ENCODE assay signal across 21 cellular contexts in the genomic region with DNA sequence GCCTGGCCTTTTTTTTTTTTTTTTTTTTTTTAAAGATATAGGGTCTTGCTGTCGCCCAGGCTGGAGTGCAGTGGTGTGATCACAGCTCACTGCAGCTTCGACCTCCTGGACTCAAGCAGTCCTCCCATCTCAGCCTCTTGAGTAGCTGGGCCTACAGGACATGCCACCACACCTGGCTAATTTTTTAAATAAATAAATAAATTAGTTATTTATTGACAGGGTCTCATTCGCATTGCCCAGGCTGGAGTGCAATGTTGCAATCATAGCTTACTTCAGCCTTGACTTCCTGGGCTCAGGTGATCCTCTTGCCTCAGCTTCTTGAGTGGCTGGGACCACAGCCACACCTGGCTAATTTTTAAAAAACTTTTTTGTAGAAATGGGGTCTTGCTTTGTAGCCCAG.
"Had no signal": no experiment of that assay in that cellular context is flagged by ENCODE, and none has a peak within 500 bp of the region (broad histone marks: within the 10 kb centered on the region; RNA-seq: fewer than 3 reads in every experiment).

No MANE protein-coding gene starts in this region.

- H3K36me3 ChIP-seq: gastrocnemius medialis, thyroid gland, vagina had no signal

- H3K27ac Mint-ChIP-seq: activated B cell treated with CpG ODN at 0.5 μM for 24 hours; activated CD8-positive, alpha-beta T cell treated with anti-CD3 and anti-CD28 coated beads for 36 hours; activated naive CD4-positive, alpha-beta T cell treated with anti-CD3 and anti-CD28 coated beads, Interleukin-2, amount 50 U/mL, for 72 hours; activated T-cell treated with anti-CD3 and anti-CD28 coated beads, Interleukin-2, amount 50 U/mL, for 72 hours; brain; nephron progenitor cell; stimulated activated memory B cell treated with anti-CD40 and anti-IgM and Interleukin-4, amounts not matched to agents 10 μg/mL and 1 μg/mL and 100 μg/mL, for 72 hours had no signal

- H3K36me3 Mint-ChIP-seq: activated naive CD4-positive, alpha-beta T cell treated with anti-CD3 and anti-CD28 coated beads, Interleukin-2, amount 50 U/mL, for 72 hours had no signal

- H3K27me3 Mint-ChIP-seq: activated B cell treated with CpG ODN at 0.5 μM for 24 hours; activated CD8-positive, alpha-beta T cell treated with anti-CD3 and anti-CD28 coated beads for 36 hours; brain; stimulated activated memory B cell treated with anti-CD40 and anti-IgM and Interleukin-4, amounts not matched to agents 10 μg/mL and 1 μg/mL and 100 μg/mL, for 72 hours had no signal

- H3K4me3 Mint-ChIP-seq: activated B cell treated with CpG ODN at 0.5 μM for 24 hours; activated CD8-positive, alpha-beta T cell treated with anti-CD3 and anti-CD28 coated beads for 36 hours; activated T-cell treated with anti-CD3 and anti-CD28 coated beads, Interleukin-2, amount 50 U/mL, for 72 hours; brain; nephron progenitor cell; stimulated activated memory B cell treated with anti-CD40 and anti-IgM and Interleukin-4, amounts not matched to agents 10 μg/mL and 1 μg/mL and 100 μg/mL, for 72 hours had no signal

- H3K4me3 ChIP-seq: gastrocnemius medialis, heart left ventricle, thyroid gland, vagina had no signal

- ATAC-seq: activated CD8-positive, alpha-beta T cell treated with anti-CD3 and anti-CD28 coated beads for 36 hours; activated naive CD4-positive, alpha-beta T cell treated with anti-CD3 and anti-CD28 coated beads, Interleukin-2, amount 50 U/mL, for 72 hours; activated T-cell treated with anti-CD3 and anti-CD28 coated beads, Interleukin-2, amount 50 U/mL, for 72 hours; gastrocnemius medialis; heart left ventricle; left colon; stimulated activated memory B cell treated with anti-CD40 and anti-IgM and Interleukin-4, amounts not matched to agents 10 μg/mL and 1 μg/mL and 100 μg/mL, for 72 hours had no signal

- H3K9me3 ChIP-seq: gastrocnemius medialis, heart left ventricle, thyroid gland, vagina had no signal

- H3K27ac ChIP-seq: gastrocnemius medialis, heart left ventricle, thyroid gland, vagina had no signal

- H3K27me3 ChIP-seq: gastrocnemius medialis, heart left ventricle, thyroid gland, vagina had no signal

- H3K9me3 Mint-ChIP-seq: activated B cell treated with CpG ODN at 0.5 μM for 24 hours; activated CD8-positive, alpha-beta T cell treated with anti-CD3 and anti-CD28 coated beads for 36 hours; activated naive CD4-positive, alpha-beta T cell treated with anti-CD3 and anti-CD28 coated beads, Interleukin-2, amount 50 U/mL, for 72 hours; activated T-cell treated with anti-CD3 and anti-CD28 coated beads, Interleukin-2, amount 50 U/mL, for 72 hours; nephron progenitor cell; stimulated activated memory B cell treated with anti-CD40 and anti-IgM and Interleukin-4, amounts not matched to agents 10 μg/mL and 1 μg/mL and 100 μg/mL, for 72 hours had no signal

- DNase-seq: activated B cell treated with CpG ODN at 0.5 μM for 24 hours; activated CD4-positive, alpha-beta T cell treated with anti-CD3 and anti-CD28 coated beads for 48 hours; activated CD8-positive, alpha-beta memory T cell treated with anti-CD3 and anti-CD28 coated beads, Interleukin-2, amount 50 U/mL, for 4 hours; activated CD8-positive, alpha-beta T cell treated with anti-CD3 and anti-CD28 coated beads for 36 hours; activated gamma-delta T cell; activated T-cell treated with anti-CD3 and anti-CD28 coated beads, Interleukin-2, amount 50 U/mL, for 72 hours; amygdala; central memory CD4-positive, alpha-beta T cell; cortex of kidney; effector memory CD4-positive, alpha-beta T cell; gastrocnemius medialis; left colon; nephron progenitor cell; stimulated activated CD4-positive, alpha-beta T cell treated with anti-CD3 and anti-CD28 coated beads, Interleukin-12 subunit alpha, Interleukin-12 subunit beta, amount 100 ng/mL, for 4 hours; T-helper 2 cell; thyroid gland had no signal
